Comparison of ENCODE assay signal across 1 cellular context in genomic region chr12:56081393-56082347, GRCh38.
TF ChIP-seq lines count a peak whose summit lies in the region.

No MANE protein-coding gene starts in this region.

TF ChIP-seq in HepG2, 621 proteins besides CTCF, POLR2A, EP300 and RAD21 (continued from another document and continues in another):
- peak; percentile 96 for TF ChIP-seq ARID5B (CRISPR knock-in tag; IDR thresholded peaks at IDR 0.05)
- TF ChIP-seq ZBTB26 (CRISPR knock-in tag; IDR thresholded peaks at IDR 0.05; ENCODE audit: borderline replicate concordance): no peak; the same call in 1 of the 2 replicates
- TF ChIP-seq TAF1 (CRISPR knock-in tag; IDR thresholded peaks at IDR 0.05): peak; percentile 73
- TF ChIP-seq MYPOP (CRISPR knock-in tag; IDR thresholded peaks at IDR 0.05): peak; percentile 92
- TF ChIP-seq KAT2B (IDR thresholded peaks at IDR 0.05; ENCODE audit: borderline replicate concordance, low read depth, low read length): no peak
- TF ChIP-seq GTF2F1 (IDR thresholded peaks at IDR 0.05; ENCODE audit: low read length): no peak
- no peak for TF ChIP-seq CHD4 (IDR thresholded peaks at IDR 0.05; ENCODE audit: borderline replicate concordance, low read length)
- TF ChIP-seq AHDC1 (CRISPR knock-in tag; IDR thresholded peaks at IDR 0.05; ENCODE audit: borderline replicate concordance): 0 out of 2 replicates have a peak, but pooled peaks have one; percentile 9
- no peak for TF ChIP-seq MTF2 (CRISPR knock-in tag; IDR thresholded peaks at IDR 0.05; ENCODE audit: borderline replicate concordance)
- TF ChIP-seq PPARG (CRISPR knock-in tag; conservative IDR thresholded peaks at IDR 0.05): peak; percentile 95
- TF ChIP-seq ZBTB7A (CRISPR knock-in tag; IDR thresholded peaks at IDR 0.05): peak; percentile 86; the same call in 1 of the 2 replicates
- TF ChIP-seq LCORL (IDR thresholded peaks at IDR 0.05): 0 out of 2 replicates have a peak, but pooled peaks have one; percentile 33
- TF ChIP-seq LCORL (CRISPR knock-in tag; IDR thresholded peaks at IDR 0.05): peak; percentile 96
- peak; percentile 92 for TF ChIP-seq ZNF350 (CRISPR knock-in tag; IDR thresholded peaks at IDR 0.05; ENCODE audit: borderline replicate concordance, low read depth)
- no peak; the same call in 1 of the 2 replicates for TF ChIP-seq EHMT2 (IDR thresholded peaks at IDR 0.05; ENCODE audit: borderline replicate concordance, low read depth, low read length)
- TF ChIP-seq ZNF234 (CRISPR knock-in tag; conservative IDR thresholded peaks at IDR 0.05): no peak
- TF ChIP-seq E2F2 (CRISPR knock-in tag; IDR thresholded peaks at IDR 0.05; ENCODE audit: borderline replicate concordance): no peak
- no peak for TF ChIP-seq ZBTB37 (CRISPR knock-in tag; IDR thresholded peaks at IDR 0.05)
- no peak for TF ChIP-seq E2F5 (CRISPR knock-in tag; conservative IDR thresholded peaks at IDR 0.05)
- peak; percentile 98 for TF ChIP-seq ZNF747 (CRISPR knock-in tag; IDR thresholded peaks at IDR 0.05; ENCODE audit: borderline replicate concordance)
- TF ChIP-seq HDAC6 (IDR thresholded peaks at IDR 0.05; ENCODE audit: low read depth, low read length): no peak
- peak; percentile 80; the same call in 1 of the 2 replicates for TF ChIP-seq ZNF761 (CRISPR knock-in tag; conservative IDR thresholded peaks at IDR 0.05)
- peak; percentile 83 for TF ChIP-seq ASH2L (IDR thresholded peaks at IDR 0.05; ENCODE audit: insufficient read length, low read depth, low read length)
- TF ChIP-seq CBFB (CRISPR knock-in tag; IDR thresholded peaks at IDR 0.05): peak; percentile 51; the same call in 1 of the 2 replicates
- TF ChIP-seq THAP8 (CRISPR knock-in tag; IDR thresholded peaks at IDR 0.05; ENCODE audit: borderline replicate concordance): no peak
- TF ChIP-seq NBN (conservative IDR thresholded peaks at IDR 0.05): no peak
- TF ChIP-seq HOXA5 (CRISPR knock-in tag; IDR thresholded peaks at IDR 0.05): peak; percentile 68; the same call in 1 of the 2 replicates
- TF ChIP-seq SKI (IDR thresholded peaks at IDR 0.05; ENCODE audit: partially characterized antibody): peak; percentile 93
- TF ChIP-seq TCF7L2 (IDR thresholded peaks at IDR 0.05; ENCODE audit: low read depth, low read length): no peak
- peak; percentile 86; the same call in 1 of the 2 replicates for TF ChIP-seq TEF (CRISPR knock-in tag; IDR thresholded peaks at IDR 0.05)
- TF ChIP-seq ZNF570 (CRISPR knock-in tag; IDR thresholded peaks at IDR 0.05; ENCODE audit: borderline replicate concordance): no peak
- no peak for TF ChIP-seq NFE2 (CRISPR knock-in tag; IDR thresholded peaks at IDR 0.05)
- TF ChIP-seq PRDM15 (CRISPR knock-in tag; IDR thresholded peaks at IDR 0.05): 0 out of 2 replicates have a peak, but pooled peaks have one; percentile 28
- no peak for TF ChIP-seq ZNF841 (CRISPR knock-in tag; IDR thresholded peaks at IDR 0.05; ENCODE audit: borderline replicate concordance)
- peak; percentile 61; the same call in 1 of the 2 replicates for TF ChIP-seq ZBTB38 (CRISPR knock-in tag; IDR thresholded peaks at IDR 0.05)
- TF ChIP-seq ZNF777 (CRISPR knock-in tag; IDR thresholded peaks at IDR 0.05): no peak
